In the genomic region with DNA sequence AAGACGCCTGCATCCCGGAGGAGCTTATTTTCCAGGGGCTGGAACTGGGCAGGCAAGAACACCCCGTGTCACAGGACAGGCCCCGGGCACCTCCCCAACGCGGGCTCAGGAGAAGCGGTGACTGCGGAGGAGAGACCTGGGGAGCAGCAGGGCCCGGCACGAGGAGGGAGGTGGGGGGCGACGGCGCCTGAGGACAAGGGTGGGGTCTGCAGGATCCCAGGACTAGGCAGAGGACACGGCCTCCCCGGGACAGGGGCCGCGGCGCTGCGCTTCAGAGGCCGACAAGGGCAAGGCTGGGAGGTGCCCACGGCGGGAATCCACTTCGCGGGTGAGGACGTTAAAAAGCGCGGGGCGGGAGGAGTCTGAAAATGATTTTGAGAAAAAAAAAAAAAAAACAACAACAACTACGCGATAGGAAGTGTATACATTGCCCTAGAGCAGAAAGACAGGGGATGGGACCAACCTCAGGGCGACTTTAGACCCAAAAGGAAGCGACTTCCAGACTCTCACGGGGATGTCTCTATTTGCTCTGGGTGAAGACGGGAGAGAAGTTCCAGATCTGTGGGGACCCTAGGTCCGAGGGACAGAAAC, we compare ENCODE assay signal across 8 cellular contexts. TPM values are rescaled to one million over a fixed set of nuclear protein-coding genes. Genes with fewer than 3 reads are reported as not detected.
A peak's percentile ranks its signal among the peaks of the same experiment; 100 is the strongest.
DNase-seq lines count a peak whose midpoint lies in the region; ATAC-seq and TF ChIP-seq lines count a peak whose summit lies in the region.

No MANE protein-coding gene starts in this region.

- H3K27me3 ChIP-seq in GM23338 (ENCODE audit: insufficient read depth) (peaks cover 43% of the 10 kb centered on the region), uterus (no peaks in the 10 kb centered on the region)

- intact Hi-C loops in uterus (cut with DNase I; ENCODE audit: low total_unique reads): no loop called here

- H3K36me3 ChIP-seq in GM23338 (ENCODE audit: insufficient read depth): no peaks in the 10 kb centered on the region
- H3K36me3 ChIP-seq in uterus: no peaks in the 10 kb centered on the region

- H3K27me3 Mint-ChIP-seq in GM23338 (ENCODE audit: insufficient read depth, low read depth, poor library complexity) (peaks cover 24% of the 10 kb centered on the region), osteocyte (ENCODE audit: unreplicated experiment) (no peaks in the 10 kb centered on the region)

- peak; percentile 69 for ATAC-seq in GM23338

- TF ChIP-seq CTCF in GM23338 (conservative IDR thresholded peaks at IDR 0.05; ENCODE audit: low read depth in 2 of 2) (no peak), osteocyte (IDR thresholded peaks at IDR 0.05) (no peak), uterus (IDR thresholded peaks at IDR 0.05) (no peak)

- H3K27ac ChIP-seq in GM23338 (ENCODE audit: low read depth) (no peak overlapping the region), uterus (peak overlapping the region; percentile 88 to 96)

- no peak for TF ChIP-seq POLR2A in uterus (IDR thresholded peaks at IDR 0.05)

- H3K4me1 Mint-ChIP-seq in GM23338: peaks cover 15% of the 10 kb centered on the region
- peaks cover 37% of the 10 kb centered on the region for H3K4me1 Mint-ChIP-seq in osteocyte (ENCODE audit: unreplicated experiment)

- H3F3A ChIP-seq in GM23338 (replicated peaks; ENCODE audit: low read depth): 0 out of 2 replicates have a peak, but pooled peaks cover 9% of the 10 kb centered on the region

- no peaks in the 10 kb centered on the region for H3K79me2 ChIP-seq in GM23338 (replicated peaks; ENCODE audit: insufficient read depth)

- peak overlapping the region; percentile 88 for H3K4me3 Mint-ChIP-seq in GM23338
- H3K4me3 Mint-ChIP-seq in osteocyte (ENCODE audit: unreplicated experiment): peak overlapping the region; percentile 93

- H3K9me3 Mint-ChIP-seq in GM23338: peaks cover 4% of the 10 kb centered on the region; the same call in 2 of the 3 replicates
- peaks cover 5% of the 10 kb centered on the region for H3K9me3 Mint-ChIP-seq in osteocyte (ENCODE audit: unreplicated experiment)

- peak overlapping the region; percentile 80 for H3K4me3 ChIP-seq in GM23338
- H3K4me3 ChIP-seq in uterus: peak overlapping the region; percentile 50 to 61

- H3K36me3 Mint-ChIP-seq in GM23338 (ENCODE audit: low read depth) (no peaks in the 10 kb centered on the region), osteocyte (ENCODE audit: unreplicated experiment) (peaks cover 2% of the 10 kb centered on the region)

- no peaks in the 10 kb centered on the region for H3K9me2 ChIP-seq in GM23338 (ENCODE audit: insufficient read depth)

- H4K20me1 ChIP-seq in GM23338 (replicated peaks; ENCODE audit: insufficient read depth): peaks cover 4% of the 10 kb centered on the region; the same call in 1 of the 2 replicates

- H2AFZ ChIP-seq in GM23338: peak overlapping the region; percentile 83

- peak overlapping the region; percentile 92 for H3K4me2 ChIP-seq in GM23338

- H3K27ac Mint-ChIP-seq in GM23338 (no peak overlapping the region; the same call in 1 of the 2 replicates), osteocyte (ENCODE audit: unreplicated experiment) (peak overlapping the region; percentile 97)

- 0 out of 2 replicates have a peak, but pooled peaks cover 11% of the 10 kb centered on the region for H3K4me1 ChIP-seq in GM23338 (ENCODE audit: insufficient read depth)
- H3K4me1 ChIP-seq in uterus: no peaks in the 10 kb centered on the region

- DNase-seq in D341Med (ENCODE audit: low spot score) (peak; percentile 66), GM23338 (ENCODE audit: low spot score) (peak; percentile 50), NCI-H2227 treated with DMSO at 0.1 percent for 48 hours (lab: John Stamatoyannopoulos, UW) (peak; percentile 6), glomerular endothelial cell (ENCODE audit: extremely low read depth, low read depth, low spot score) (peak; percentile 18), osteocyte (ENCODE audit: extremely low spot score, unreplicated experiment) (peak; percentile 85), uterus (peak; percentile 39 to 53), KG1 (lab: John Stamatoyannopoulos, UW) (no peak)
- DNase-seq in activated T-helper 9 cell treated with anti-CD3 and anti-CD28 coated beads, Interleukin-2, amount 50 U/mL, for 16 hours (ENCODE audit: low read depth): peak; percentile 3

- no peaks in the 10 kb centered on the region for H3K9me3 ChIP-seq in uterus

TF ChIP-seq in GM23338, 12 proteins besides CTCF, POLR2A, EP300 and RAD21 (continues in another document):
- TF ChIP-seq NANOG (IDR thresholded peaks at IDR 0.05; ENCODE audit: borderline replicate concordance): no peak
- no peak for TF ChIP-seq POLR2AphosphoS5 (IDR thresholded peaks at IDR 0.05; ENCODE audit: low read depth)
- TF ChIP-seq EZH2phosphoT487 (IDR thresholded peaks at IDR 0.05; ENCODE audit: unreplicated experiment): no peak
- TF ChIP-seq, protein P1, sequence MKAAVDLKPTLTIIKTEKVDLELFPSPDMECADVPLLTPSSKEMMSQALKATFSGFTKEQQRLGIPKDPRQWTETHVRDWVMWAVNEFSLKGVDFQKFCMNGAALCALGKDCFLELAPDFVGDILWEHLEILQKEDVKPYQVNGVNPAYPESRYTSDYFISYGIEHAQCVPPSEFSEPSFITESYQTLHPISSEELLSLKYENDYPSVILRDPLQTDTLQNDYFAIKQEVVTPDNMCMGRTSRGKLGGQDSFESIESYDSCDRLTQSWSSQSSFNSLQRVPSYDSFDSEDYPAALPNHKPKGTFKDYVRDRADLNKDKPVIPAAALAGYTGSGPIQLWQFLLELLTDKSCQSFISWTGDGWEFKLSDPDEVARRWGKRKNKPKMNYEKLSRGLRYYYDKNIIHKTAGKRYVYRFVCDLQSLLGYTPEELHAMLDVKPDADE (IDR thresholded peaks at IDR 0.05): no peak
- TF ChIP-seq CREB1 (CRISPR knock-in tag; IDR thresholded peaks at IDR 0.05; ENCODE audit: low read depth): no peak
- no peak for TF ChIP-seq ZNF114 (CRISPR knock-in tag; IDR thresholded peaks at IDR 0.05)
- TF ChIP-seq ZNF331 (CRISPR knock-in tag; IDR thresholded peaks at IDR 0.05; ENCODE audit: low read depth): no peak
- no peak for TF ChIP-seq STAT1 (IDR thresholded peaks at IDR 0.05; ENCODE audit: unreplicated experiment)
- TF ChIP-seq, protein P2, sequence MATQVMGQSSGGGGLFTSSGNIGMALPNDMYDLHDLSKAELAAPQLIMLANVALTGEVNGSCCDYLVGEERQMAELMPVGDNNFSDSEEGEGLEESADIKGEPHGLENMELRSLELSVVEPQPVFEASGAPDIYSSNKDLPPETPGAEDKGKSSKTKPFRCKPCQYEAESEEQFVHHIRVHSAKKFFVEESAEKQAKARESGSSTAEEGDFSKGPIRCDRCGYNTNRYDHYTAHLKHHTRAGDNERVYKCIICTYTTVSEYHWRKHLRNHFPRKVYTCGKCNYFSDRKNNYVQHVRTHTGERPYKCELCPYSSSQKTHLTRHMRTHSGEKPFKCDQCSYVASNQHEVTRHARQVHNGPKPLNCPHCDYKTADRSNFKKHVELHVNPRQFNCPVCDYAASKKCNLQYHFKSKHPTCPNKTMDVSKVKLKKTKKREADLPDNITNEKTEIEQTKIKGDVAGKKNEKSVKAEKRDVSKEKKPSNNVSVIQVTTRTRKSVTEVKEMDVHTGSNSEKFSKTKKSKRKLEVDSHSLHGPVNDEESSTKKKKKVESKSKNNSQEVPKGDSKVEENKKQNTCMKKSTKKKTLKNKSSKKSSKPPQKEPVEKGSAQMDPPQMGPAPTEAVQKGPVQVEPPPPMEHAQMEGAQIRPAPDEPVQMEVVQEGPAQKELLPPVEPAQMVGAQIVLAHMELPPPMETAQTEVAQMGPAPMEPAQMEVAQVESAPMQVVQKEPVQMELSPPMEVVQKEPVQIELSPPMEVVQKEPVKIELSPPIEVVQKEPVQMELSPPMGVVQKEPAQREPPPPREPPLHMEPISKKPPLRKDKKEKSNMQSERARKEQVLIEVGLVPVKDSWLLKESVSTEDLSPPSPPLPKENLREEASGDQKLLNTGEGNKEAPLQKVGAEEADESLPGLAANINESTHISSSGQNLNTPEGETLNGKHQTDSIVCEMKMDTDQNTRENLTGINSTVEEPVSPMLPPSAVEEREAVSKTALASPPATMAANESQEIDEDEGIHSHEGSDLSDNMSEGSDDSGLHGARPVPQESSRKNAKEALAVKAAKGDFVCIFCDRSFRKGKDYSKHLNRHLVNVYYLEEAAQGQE (IDR thresholded peaks at IDR 0.05; ENCODE audit: unreplicated experiment): no peak
- no peak for TF ChIP-seq EZH2 (IDR thresholded peaks at IDR 0.05; ENCODE audit: low read depth, unreplicated experiment)
- TF ChIP-seq JUNB (IDR thresholded peaks at IDR 0.05; ENCODE audit: unreplicated experiment): no peak

RNA-seq across cellular contexts. Expression of gene ZNF611, which starts 44.9 kb away (rescaled TPM):
- 10.3 and 16.4 TPM in 2 replicates for total RNA-seq in GM23338 (2014; rRNA removed; shearing (Covaris generic))
- 5.3 and 6.6 TPM in 2 replicates for polyA plus RNA-seq in GM23338 (2016; fragmentation: Nextera tagmentation; extraction: Ambion mirVana)
- total RNA-seq in glomerular endothelial cell: 9.5 and 12.8 TPM in 2 replicates
- total RNA-seq in osteocyte: 16.1 and 20.7 TPM in 2 replicates
- 10 to 100 TPM in 3 of 4 donors, 1 to 10 TPM in 1; 7.2 to 29.7 (median 25.0) TPM for total RNA-seq in uterus

RNA-seq across cellular contexts. Expression of gene ZNF83, which starts 51.7 kb away (rescaled TPM):
- total RNA-seq in GM23338 (2014; rRNA removed; shearing (Covaris generic)): 20.6 and 25.0 TPM in 2 replicates
- 11.9 and 16.2 TPM in 2 replicates for polyA plus RNA-seq in GM23338 (2016; fragmentation: Nextera tagmentation; extraction: Ambion mirVana)
- 31.3 and 58.7 TPM in 2 replicates for total RNA-seq in glomerular endothelial cell
- total RNA-seq in osteocyte: 55.6 and 58.1 TPM in 2 replicates
- total RNA-seq in uterus: 100 to 1,000 TPM in 2 of 4 donors, 10 to 100 TPM in 2; 40.6 to 481 (median 100) TPM
